22 cellular contexts compared by ENCODE assay signal in genomic region chr12:130452546-130452945, GRCh38.
DNase-seq lines count a peak whose midpoint lies in the region.
"Had no signal": no experiment of that assay in that cellular context is flagged by ENCODE, and none has a peak within 500 bp of the region (broad histone marks: within the 10 kb centered on the region; RNA-seq: fewer than 3 reads in every experiment).

No MANE protein-coding gene starts in this region.

- no peaks in the 10 kb centered on the region for H3K9me3 ChIP-seq in neuronal stem cell (replicated peaks in 1 of 2; ENCODE audit: control insufficient read depth in 2 of 2, insufficient read depth in 1 of 2, low read depth in 1 of 2, low read length in 2 of 2)
- H3K9me3 ChIP-seq: A549; BE2C; BLaER1 treated with 17β-estradiol and CSF1 and Interleukin-3, amounts not matched to agents 10 nM and 100 nM; HAP-1 had no signal

- H3K23ac ChIP-seq in neuronal stem cell (ENCODE audit: low read depth, low read length, poor library complexity): no peak overlapping the region

- WGBS in neuronal stem cell (ENCODE audit: extremely low coverage in 2 of 2, insufficient read length in 2 of 2, insufficient replicate concordance in 1 of 2), 2 donors: no CpG with 5 or more reads among the region's 10 CpGs

- H3K27ac ChIP-seq in neuronal stem cell (replicated peaks; ENCODE audit: low read length): no peak overlapping the region
- H3K27ac ChIP-seq: A549; BLaER1 treated with 17β-estradiol and CSF1 and Interleukin-3, amounts not matched to agents 10 nM and 100 nM had no signal

- H2BK15ac ChIP-seq in neuronal stem cell (ENCODE audit: low read length): no peak overlapping the region

- no peak overlapping the region for H2BK12ac ChIP-seq in neuronal stem cell (ENCODE audit: low read length)

- H2AK5ac ChIP-seq in neuronal stem cell (ENCODE audit: low read depth, low read length): no peak overlapping the region

- no peak overlapping the region for H2BK5ac ChIP-seq in neuronal stem cell (ENCODE audit: low read length)

- H3K36me3 ChIP-seq in neuronal stem cell (replicated peaks in 1 of 2; ENCODE audit: control insufficient read depth in 2 of 2, insufficient read depth in 2 of 2, low read length in 2 of 2): no peaks in the 10 kb centered on the region
- H3K36me3 ChIP-seq: BLaER1 treated with 17β-estradiol and CSF1 and Interleukin-3, amounts not matched to agents 10 nM and 100 nM; HAP-1 had no signal

- DNase-seq in NCI-H2171 treated with DMSO at 0.1 percent for 48 hours (lab: John Stamatoyannopoulos, UW) (peak; percentile 5), NCI-H2171 (lab: John Stamatoyannopoulos, UW) (no peak), NCI-H526 (lab: John Stamatoyannopoulos, UW) (peak; percentile 84 to 91), neuronal stem cell (ENCODE audit: low spot score) (no peak), SKM-1 (lab: John Stamatoyannopoulos, UW; ENCODE audit: unreplicated experiment) (no peak), GOT3 (lab: John Stamatoyannopoulos, UW) (no peak)
- DNase-seq: 8988T; ACHN; AML-193; BE2C; CD4-positive, alpha-beta T cell; CD8-positive, alpha-beta memory T cell; DMS 273 treated with DMSO at 0.1 percent for 48 hours; DMS79; EL; GDM1; HFFc6 had no signal

- no peaks in the 10 kb centered on the region for H3K4me1 ChIP-seq in neuronal stem cell (ENCODE audit: control insufficient read depth in 2 of 2, insufficient read depth in 1 of 2, low read depth in 1 of 2, low read length in 2 of 2)
- H3K4me1 ChIP-seq: A549, BE2C, HAP-1 had no signal

- H3K14ac ChIP-seq in neuronal stem cell (ENCODE audit: low read length): no peak overlapping the region

- H3K9ac ChIP-seq in neuronal stem cell (ENCODE audit: low read depth, low read length, poor library complexity): no peak overlapping the region
- H3K9ac ChIP-seq: BLaER1 treated with 17β-estradiol and CSF1 and Interleukin-3, amounts not matched to agents 10 nM and 100 nM had no signal

- H4K8ac ChIP-seq in neuronal stem cell (ENCODE audit: low read depth, low read length): no peak overlapping the region

- peak overlapping the region; percentile 35 for H3K18ac ChIP-seq in neuronal stem cell (ENCODE audit: low read length)

- no peak overlapping the region for H2AFZ ChIP-seq in neuronal stem cell (ENCODE audit: low read length)
- H2AFZ ChIP-seq: GM23338 had no signal

- H4K91ac ChIP-seq in neuronal stem cell (ENCODE audit: low read depth, low read length, poor library complexity): no peak overlapping the region

- H3K79me1 ChIP-seq in neuronal stem cell (ENCODE audit: low read depth, low read length): no peaks in the 10 kb centered on the region

- H3K4me3 ChIP-seq in neuronal stem cell (ENCODE audit: low read length in 2 of 2): no peak overlapping the region
- H3K4me3 ChIP-seq: A549; BLaER1 treated with 17β-estradiol and CSF1 and Interleukin-3, amounts not matched to agents 10 nM and 100 nM; GM12878; GM23338; HAP-1 had no signal

- no peak overlapping the region for H3K4ac ChIP-seq in neuronal stem cell (ENCODE audit: low read length)

- H2BK120ac ChIP-seq in neuronal stem cell (ENCODE audit: low read depth, low read length): no peak overlapping the region

- H3K4me2 ChIP-seq in neuronal stem cell (ENCODE audit: insufficient read depth, low read length, poor library complexity, severe bottlenecking): no peak overlapping the region
- H3K4me2 ChIP-seq: A549; BLaER1 treated with 17β-estradiol and CSF1 and Interleukin-3, amounts not matched to agents 10 nM and 100 nM; GM23338 had no signal

- H3K27me3 ChIP-seq in neuronal stem cell (ENCODE audit: control insufficient read depth in 3 of 3, insufficient read depth in 3 of 3, low read depth in 1 of 3, low read length in 3 of 3): peaks cover 0 to 6% (median 0%) of the 10 kb centered on the region in 3 experiments
- H3K27me3 ChIP-seq: BE2C; BLaER1 treated with 17β-estradiol and CSF1 and Interleukin-3, amounts not matched to agents 10 nM and 100 nM had no signal

Comparison
In these comparisons a context has a peak if more than half of its experiments do, and no peak if none do; other contexts are left out.
1. DNase-seq: peak in NCI-H2171 treated with DMSO at 0.1 percent for 48 hours (single experiment) and NCI-H526 (2 of 2); none in NCI-H2171 (single experiment), neuronal stem cell (single experiment), SKM-1 (single experiment) and GOT3 (single experiment).